ENCODE assay signal across 1 cellular context in genomic region chr17:81712468-81713003, GRCh38.
A peak's percentile ranks its signal among the peaks of the same experiment; 100 is the strongest.
TF ChIP-seq lines count a peak whose summit lies in the region.

No MANE protein-coding gene starts in this region.

TF ChIP-seq in K562, 482 proteins besides CTCF, POLR2A, EP300 and RAD21 (continued from another document and continues in another):
- peak; percentile 68 for TF ChIP-seq CTCFL (IDR thresholded peaks at IDR 0.05; ENCODE audit: borderline replicate concordance, insufficient read depth, low read depth, low read length, poor library complexity, severe bottlenecking)
- peak in 1 of 2 experiments; percentile 4; a peak in 1 of 4 replicates for TF ChIP-seq RCOR1 (IDR thresholded peaks at IDR 0.05; ENCODE audit: borderline replicate concordance in 1 of 2, low read depth in 2 of 2, low read length in 2 of 2)
- TF ChIP-seq ZNF507 (tag; conservative IDR thresholded peaks at IDR 0.05) = no peak
- no peak for TF ChIP-seq MECOM (CRISPR knock-in tag; IDR thresholded peaks at IDR 0.05)
- no peak; the same call in 1 of the 2 replicates for TF ChIP-seq ZC3H4 (CRISPR knock-in tag; IDR thresholded peaks at IDR 0.05; ENCODE audit: borderline replicate concordance)
- TF ChIP-seq ZNF77 (CRISPR knock-in tag; IDR thresholded peaks at IDR 0.05) = no peak
- no peak for TF ChIP-seq XRCC5 (IDR thresholded peaks at IDR 0.05; ENCODE audit: low read depth, low read length)
- TF ChIP-seq MNT (conservative IDR thresholded peaks at IDR 0.05) = no peak; a peak in 1 of 4 replicates
- no peak for TF ChIP-seq U2AF2 (optimal IDR thresholded peaks at IDR 0.05; ENCODE audit: low read depth, low read length)
- no peak for TF ChIP-seq ZNF699 (CRISPR knock-in tag; IDR thresholded peaks at IDR 0.05; ENCODE audit: insufficient replicate concordance)
- TF ChIP-seq, protein P1, sequence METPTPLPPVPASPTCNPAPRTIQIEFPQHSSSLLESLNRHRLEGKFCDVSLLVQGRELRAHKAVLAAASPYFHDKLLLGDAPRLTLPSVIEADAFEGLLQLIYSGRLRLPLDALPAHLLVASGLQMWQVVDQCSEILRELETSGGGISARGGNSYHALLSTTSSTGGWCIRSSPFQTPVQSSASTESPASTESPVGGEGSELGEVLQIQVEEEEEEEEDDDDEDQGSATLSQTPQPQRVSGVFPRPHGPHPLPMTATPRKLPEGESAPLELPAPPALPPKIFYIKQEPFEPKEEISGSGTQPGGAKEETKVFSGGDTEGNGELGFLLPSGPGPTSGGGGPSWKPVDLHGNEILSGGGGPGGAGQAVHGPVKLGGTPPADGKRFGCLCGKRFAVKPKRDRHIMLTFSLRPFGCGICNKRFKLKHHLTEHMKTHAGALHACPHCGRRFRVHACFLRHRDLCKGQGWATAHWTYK (CRISPR knock-in tag; IDR thresholded peaks at IDR 0.05) = no peak
- no peak for TF ChIP-seq NBN (IDR thresholded peaks at IDR 0.05; ENCODE audit: low read depth)
- 0 out of 2 replicates have a peak, but pooled peaks have one; percentile 12 for TF ChIP-seq GATAD2A (IDR thresholded peaks at IDR 0.05)
- TF ChIP-seq POLR2B (IDR thresholded peaks at IDR 0.05; ENCODE audit: low read depth, partially characterized antibody) = no peak
- TF ChIP-seq PTRF (tag; IDR thresholded peaks at IDR 0.05) = no peak
- TF ChIP-seq SAFB (IDR thresholded peaks at IDR 0.05; ENCODE audit: borderline replicate concordance, low read depth, low read length) = peak; percentile 31; the same call in 1 of the 2 replicates
- TF ChIP-seq MEF2D (tag; conservative IDR thresholded peaks at IDR 0.05; ENCODE audit: low read depth) = no peak
- TF ChIP-seq SETDB1 (IDR thresholded peaks at IDR 0.05; ENCODE audit: low read length) = no peak
- no peak for TF ChIP-seq HINFP (tag; conservative IDR thresholded peaks at IDR 0.05; ENCODE audit: low read depth)
- TF ChIP-seq CREBBP (IDR thresholded peaks at IDR 0.05; ENCODE audit: low read depth, low read length) = no peak
- TF ChIP-seq, protein P2, sequence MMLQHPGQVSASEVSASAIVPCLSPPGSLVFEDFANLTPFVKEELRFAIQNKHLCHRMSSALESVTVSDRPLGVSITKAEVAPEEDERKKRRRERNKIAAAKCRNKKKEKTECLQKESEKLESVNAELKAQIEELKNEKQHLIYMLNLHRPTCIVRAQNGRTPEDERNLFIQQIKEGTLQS (IDR thresholded peaks at IDR 0.05) = no peak
- TF ChIP-seq, protein P2 (CRISPR knock-in tag; conservative IDR thresholded peaks at IDR 0.05) = peak; percentile 52; the same call in 1 of the 2 replicates
- no peak for TF ChIP-seq ZNF696 (CRISPR knock-in tag; conservative IDR thresholded peaks at IDR 0.05)
- TF ChIP-seq, protein P3, sequence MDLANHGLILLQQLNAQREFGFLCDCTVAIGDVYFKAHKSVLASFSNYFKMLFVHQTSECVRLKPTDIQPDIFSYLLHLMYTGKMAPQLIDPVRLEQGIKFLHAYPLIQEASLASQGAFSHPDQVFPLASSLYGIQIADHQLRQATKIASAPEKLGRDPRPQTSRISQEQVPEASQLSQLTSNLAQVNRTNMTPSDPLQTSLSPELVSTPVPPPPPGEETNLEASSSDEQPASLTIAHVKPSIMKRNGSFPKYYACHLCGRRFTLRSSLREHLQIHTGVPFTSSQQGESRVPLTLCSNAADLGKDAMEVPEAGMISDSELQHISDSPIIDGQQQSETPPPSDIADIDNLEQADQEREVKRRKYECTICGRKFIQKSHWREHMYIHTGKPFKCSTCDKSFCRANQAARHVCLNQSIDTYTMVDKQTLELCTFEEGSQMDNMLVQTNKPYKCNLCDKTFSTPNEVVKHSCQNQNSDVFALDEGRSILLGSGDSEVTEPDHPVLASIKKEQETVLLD (IDR thresholded peaks at IDR 0.05) = 0 out of 2 replicates have a peak, but pooled peaks have one; percentile 20
- no peak for TF ChIP-seq EHMT2 (IDR thresholded peaks at IDR 0.05)
- no peak for TF ChIP-seq FOS (IDR thresholded peaks at IDR 0.05; ENCODE audit: extremely low read depth, insufficient read length)
- TF ChIP-seq C11orf30 (IDR thresholded peaks at IDR 0.05; ENCODE audit: low read depth) = no peak
- no peak for TF ChIP-seq THAP7 (CRISPR knock-in tag; IDR thresholded peaks at IDR 0.05)
- TF ChIP-seq MAZ (CRISPR knock-in tag; conservative IDR thresholded peaks at IDR 0.05 in 1 of 2, IDR thresholded peaks at IDR 0.05 in 1 of 2) = 0 out of 4 replicates have a peak, but pooled peaks have one; percentile 6 to 51
- no peak for TF ChIP-seq SMARCC2 (IDR thresholded peaks at IDR 0.05; ENCODE audit: low read depth)
- TF ChIP-seq HMG20A (CRISPR knock-in tag; conservative IDR thresholded peaks at IDR 0.05) = no peak
- TF ChIP-seq CREB3L1 (IDR thresholded peaks at IDR 0.05; ENCODE audit: borderline replicate concordance, low read depth) = no peak
- TF ChIP-seq ARNT (IDR thresholded peaks at IDR 0.05) = no peak
- TF ChIP-seq, protein P4, sequence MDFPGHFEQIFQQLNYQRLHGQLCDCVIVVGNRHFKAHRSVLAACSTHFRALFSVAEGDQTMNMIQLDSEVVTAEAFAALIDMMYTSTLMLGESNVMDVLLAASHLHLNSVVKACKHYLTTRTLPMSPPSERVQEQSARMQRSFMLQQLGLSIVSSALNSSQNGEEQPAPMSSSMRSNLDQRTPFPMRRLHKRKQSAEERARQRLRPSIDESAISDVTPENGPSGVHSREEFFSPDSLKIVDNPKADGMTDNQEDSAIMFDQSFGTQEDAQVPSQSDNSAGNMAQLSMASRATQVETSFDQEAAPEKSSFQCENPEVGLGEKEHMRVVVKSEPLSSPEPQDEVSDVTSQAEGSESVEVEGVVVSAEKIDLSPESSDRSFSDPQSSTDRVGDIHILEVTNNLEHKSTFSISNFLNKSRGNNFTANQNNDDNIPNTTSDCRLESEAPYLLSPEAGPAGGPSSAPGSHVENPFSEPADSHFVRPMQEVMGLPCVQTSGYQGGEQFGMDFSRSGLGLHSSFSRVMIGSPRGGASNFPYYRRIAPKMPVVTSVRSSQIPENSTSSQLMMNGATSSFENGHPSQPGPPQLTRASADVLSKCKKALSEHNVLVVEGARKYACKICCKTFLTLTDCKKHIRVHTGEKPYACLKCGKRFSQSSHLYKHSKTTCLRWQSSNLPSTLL (IDR thresholded peaks at IDR 0.05) = no peak
- TF ChIP-seq FOXJ2 (tag; IDR thresholded peaks at IDR 0.05) = no peak
- no peak for TF ChIP-seq ZFPM2 (CRISPR knock-in tag; IDR thresholded peaks at IDR 0.05)
- TF ChIP-seq, protein P5, sequence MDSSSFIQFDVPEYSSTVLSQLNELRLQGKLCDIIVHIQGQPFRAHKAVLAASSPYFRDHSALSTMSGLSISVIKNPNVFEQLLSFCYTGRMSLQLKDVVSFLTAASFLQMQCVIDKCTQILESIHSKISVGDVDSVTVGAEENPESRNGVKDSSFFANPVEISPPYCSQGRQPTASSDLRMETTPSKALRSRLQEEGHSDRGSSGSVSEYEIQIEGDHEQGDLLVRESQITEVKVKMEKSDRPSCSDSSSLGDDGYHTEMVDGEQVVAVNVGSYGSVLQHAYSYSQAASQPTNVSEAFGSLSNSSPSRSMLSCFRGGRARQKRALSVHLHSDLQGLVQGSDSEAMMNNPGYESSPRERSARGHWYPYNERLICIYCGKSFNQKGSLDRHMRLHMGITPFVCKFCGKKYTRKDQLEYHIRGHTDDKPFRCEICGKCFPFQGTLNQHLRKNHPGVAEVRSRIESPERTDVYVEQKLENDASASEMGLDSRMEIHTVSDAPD (CRISPR knock-in tag; IDR thresholded peaks at IDR 0.05) = no peak
- TF ChIP-seq PHB (CRISPR knock-in tag; IDR thresholded peaks at IDR 0.05) = no peak
- peak; percentile 41; the same call in 1 of the 2 replicates for TF ChIP-seq RBFOX2 (IDR thresholded peaks at IDR 0.05; ENCODE audit: low read depth, low read length)
- TF ChIP-seq CBX1 (IDR thresholded peaks at IDR 0.05; ENCODE audit: low read depth) = no peak
- no peak for TF ChIP-seq MAFF (IDR thresholded peaks at IDR 0.05; ENCODE audit: low read length)
- TF ChIP-seq HNRNPLL (IDR thresholded peaks at IDR 0.05; ENCODE audit: low read depth, low read length, poor library complexity, severe bottlenecking) = peak; percentile 32
- no peak for TF ChIP-seq ELF1 (tag; IDR thresholded peaks at IDR 0.05)
- no peak for TF ChIP-seq KLF6 (CRISPR knock-in tag; IDR thresholded peaks at IDR 0.05; ENCODE audit: borderline replicate concordance)
- no peak for TF ChIP-seq GTF2E2 (tag; IDR thresholded peaks at IDR 0.05)
- no peak; the same call in 1 of the 2 replicates for TF ChIP-seq L3MBTL2 (IDR thresholded peaks at IDR 0.05)
- TF ChIP-seq, protein P6, sequence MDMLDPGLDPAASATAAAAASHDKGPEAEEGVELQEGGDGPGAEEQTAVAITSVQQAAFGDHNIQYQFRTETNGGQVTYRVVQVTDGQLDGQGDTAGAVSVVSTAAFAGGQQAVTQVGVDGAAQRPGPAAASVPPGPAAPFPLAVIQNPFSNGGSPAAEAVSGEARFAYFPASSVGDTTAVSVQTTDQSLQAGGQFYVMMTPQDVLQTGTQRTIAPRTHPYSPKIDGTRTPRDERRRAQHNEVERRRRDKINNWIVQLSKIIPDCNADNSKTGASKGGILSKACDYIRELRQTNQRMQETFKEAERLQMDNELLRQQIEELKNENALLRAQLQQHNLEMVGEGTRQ (CRISPR knock-in tag; IDR thresholded peaks at IDR 0.05) = no peak
- TF ChIP-seq MITF (IDR thresholded peaks at IDR 0.05) = no peak
- no peak for TF ChIP-seq PML (IDR thresholded peaks at IDR 0.05; ENCODE audit: low read length)
